14 cellular contexts compared by ENCODE assay signal in the genomic region with DNA sequence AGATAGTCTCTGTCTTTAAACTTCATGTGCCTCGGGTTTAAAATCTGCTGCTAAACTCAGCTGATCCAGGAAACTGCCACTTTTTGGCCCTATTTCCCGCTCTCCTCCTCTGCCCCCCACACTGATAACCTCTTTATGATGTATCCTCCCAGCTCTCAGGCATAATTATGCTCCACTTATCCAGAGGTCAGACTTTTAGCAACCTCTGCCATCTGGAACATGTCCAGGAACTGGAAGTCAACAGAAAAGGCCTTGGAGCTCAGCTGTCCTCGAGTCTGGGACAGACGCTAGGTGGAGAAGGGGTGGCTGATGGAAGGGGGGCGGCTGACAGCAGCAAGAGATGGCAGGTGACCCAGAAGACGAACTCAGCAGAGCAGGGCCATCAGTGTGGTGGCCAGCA. TPM values are rescaled to one million over a fixed set of nuclear protein-coding genes. Genes with fewer than 3 reads are reported as not detected.
A peak's percentile ranks its signal among the peaks of the same experiment; 100 is the strongest.
DNase-seq lines count a peak whose midpoint lies in the region; TF ChIP-seq lines count a peak whose summit lies in the region.
"Had no signal": no experiment of that assay in that cellular context is flagged by ENCODE, and none has a peak within 500 bp of the region (broad histone marks: within the 10 kb centered on the region; RNA-seq: fewer than 3 reads in every experiment).

No MANE protein-coding gene starts in this region.

- no peak overlapping the region for H3K27ac ChIP-seq in BLaER1 treated with 17β-estradiol and CSF1 and Interleukin-3, amounts not matched to agents 10 nM and 100 nM
- H3K27ac ChIP-seq in mammary epithelial cell (ENCODE audit: insufficient read depth, low read depth, low read length) (peak overlapping the region; percentile 95), OCI-LY7 (ENCODE audit: low read depth, low read length, poor library complexity, severe bottlenecking) (no peak overlapping the region)

- H4K20me1 ChIP-seq in BLaER1 treated with 17β-estradiol and CSF1 and Interleukin-3, amounts not matched to agents 10 nM and 100 nM, result peaks cover 23 to 95% (median 66%) of the 10 kb centered on the region in 11 experiments; a peak in 19 of 22 replicates
- H4K20me1 ChIP-seq in mammary epithelial cell (ENCODE audit: insufficient read depth, low read length) (no peaks in the 10 kb centered on the region), OCI-LY7 (ENCODE audit: insufficient read depth, low read length) (no peaks in the 10 kb centered on the region)

- peaks cover 97% of the 10 kb centered on the region for H3K79me2 ChIP-seq in mammary epithelial cell (ENCODE audit: insufficient read depth, low read length)
- no peaks in the 10 kb centered on the region for H3K79me2 ChIP-seq in OCI-LY7 (ENCODE audit: insufficient read depth, low read depth, low read length)

- intact Hi-C loops in mammary epithelial cell (cut with micrococcal nuclease), result no loop called here
- intact Hi-C loops in OCI-LY7 (cut with micrococcal nuclease; ENCODE audit: unreplicated experiment), result no loop called here

- H3K4me1 ChIP-seq in BLaER1 treated with 17β-estradiol and CSF1 and Interleukin-3, amounts not matched to agents 10 nM and 100 nM, result peaks cover 54 to 95% (median 70%) of the 10 kb centered on the region in 10 experiments
- H3K4me1 ChIP-seq in mammary epithelial cell (ENCODE audit: insufficient read depth, low read length) (peaks cover 75% of the 10 kb centered on the region), mucosa of stomach (ENCODE audit: control insufficient read depth, insufficient read depth, low read length) (peaks cover 85% of the 10 kb centered on the region), OCI-LY7 (ENCODE audit: insufficient read depth, low read length, poor library complexity, severe bottlenecking) (no peaks in the 10 kb centered on the region)

- no peak overlapping the region for H3K9ac ChIP-seq in BLaER1 treated with 17β-estradiol and CSF1 and Interleukin-3, amounts not matched to agents 10 nM and 100 nM
- no peak overlapping the region for H3K9ac ChIP-seq in mammary epithelial cell (ENCODE audit: insufficient read depth, low read length)
- H3K9ac ChIP-seq in mucosa of stomach (ENCODE audit: low read length), result peak overlapping the region; percentile 6

- H3K27me3 ChIP-seq in BLaER1 treated with 17β-estradiol and CSF1 and Interleukin-3, amounts not matched to agents 10 nM and 100 nM, result no peaks in the 10 kb centered on the region
- H3K27me3 ChIP-seq in mammary epithelial cell (ENCODE audit: insufficient read depth, low read length), result no peaks in the 10 kb centered on the region
- no peaks in the 10 kb centered on the region for H3K27me3 ChIP-seq in mucosa of stomach (ENCODE audit: control insufficient read depth, insufficient read depth, low read length)

- CTCF ChIA-PET in mammary epithelial cell (lab: Charles Lee; ENCODE audit: low non-redundant PET) (no interaction called here), OCI-LY7 (lab: Charles Lee; ENCODE audit: unreplicated experiment) (no interaction called here)

- peak overlapping the region; percentile 19 to 87 (median 73); a peak in 15 of 22 replicates for H3K4me2 ChIP-seq in BLaER1 treated with 17β-estradiol and CSF1 and Interleukin-3, amounts not matched to agents 10 nM and 100 nM
- H3K4me2 ChIP-seq in mammary epithelial cell (ENCODE audit: insufficient read depth, low read depth, low read length) (no peak overlapping the region), OCI-LY7 (ENCODE audit: low read length) (no peak overlapping the region)

- no peaks in the 10 kb centered on the region for H3K9me2 ChIP-seq in OCI-LY7 (ENCODE audit: insufficient read depth, low read length)

- no peak overlapping the region for H2AFZ ChIP-seq in mammary epithelial cell (ENCODE audit: low read depth, low read length)
- H2AFZ ChIP-seq in OCI-LY7 (ENCODE audit: low read length), result no peak overlapping the region

- in situ Hi-C loops in mammary epithelial cell (cut with MboI; ENCODE audit: low sequenced_read_pairs in 2 of 2), result no loop called here

- DNase-seq in NCI-H2227 treated with DMSO at 0.1 percent for 48 hours (lab: John Stamatoyannopoulos, UW) (peak; percentile 64), mammary epithelial cell (no peak), NCI-H128 (lab: John Stamatoyannopoulos, UW; ENCODE audit: unreplicated experiment) (no peak), OCI-LY7 (ENCODE audit: low spot score) (no peak), GM19238 (ENCODE audit: insufficient read length, low spot score) (no peak)
- DNase-seq in activated T-cell treated with anti-CD3 and anti-CD28 coated beads, Interleukin-2, amount 50 U/mL, for 1 hour, result no peak
- DNase-seq: activated CD4-positive, alpha-beta T cell treated with anti-CD3 and anti-CD28 coated beads, Interleukin-2, amount 10 ng/mL, durations not matched to agents 7 days and 5 days; activated naive CD4-positive, alpha-beta T cell treated with Interleukin-2 at 50 U/mL for 16 hours; foreskin melanocyte; GF-D8; posterior cingulate gyrus; SW 1271 had no signal

- dilution Hi-C loops in mammary epithelial cell (cut with HindIII; ENCODE audit: low sequenced_read_pairs), result no loop called here

- POLR2A ChIA-PET in OCI-LY7 (lab: Charles Lee), result interaction anchor here (1.2 kb wide), 1 partner anchor 89 kb away, joined by 3 read pairs; no protein-coding TSS in a partner anchor

- H3K36me3 ChIP-seq in BLaER1 treated with 17β-estradiol and CSF1 and Interleukin-3, amounts not matched to agents 10 nM and 100 nM, result 0 out of 22 replicates have a peak, but pooled peaks cover 0 to 7% (median 0%) of the 10 kb centered on the region in 11 experiments
- H3K36me3 ChIP-seq in mammary epithelial cell (ENCODE audit: insufficient read depth, low read length), result peaks cover 2% of the 10 kb centered on the region
- H3K36me3 ChIP-seq in mucosa of stomach (ENCODE audit: control insufficient read depth, insufficient read depth, low read length), result no peaks in the 10 kb centered on the region
- H3K36me3 ChIP-seq in OCI-LY7 (ENCODE audit: insufficient read depth, low read length), result no peaks in the 10 kb centered on the region

- H3K9me3 ChIP-seq in BLaER1 treated with 17β-estradiol and CSF1 and Interleukin-3, amounts not matched to agents 10 nM and 100 nM (replicated peaks in 1 of 11), result no peaks in the 10 kb centered on the region
- H3K9me3 ChIP-seq in mammary epithelial cell (replicated peaks; ENCODE audit: insufficient read depth, low read length) (no peaks in the 10 kb centered on the region), mucosa of stomach (ENCODE audit: control insufficient read depth, low read length) (no peaks in the 10 kb centered on the region), OCI-LY7 (ENCODE audit: low read length) (no peaks in the 10 kb centered on the region)

- WGBS in mammary epithelial cell (ENCODE audit: low coverage, missing lambda C conversion rate), result 81% methylated on average over 6 of the region's 6 CpGs

- BruUV-seq in mammary epithelial cell (replicated peaks; lab: Mats Ljungman, UMichigan) (no TSS peak), OCI-LY7 (replicated peaks; lab: Mats Ljungman, UMichigan) (no TSS peak)

- TF ChIP-seq CTCF in mammary epithelial cell (conservative IDR thresholded peaks at IDR 0.05 in 1 of 2, IDR thresholded peaks at IDR 0.05 in 1 of 2; ENCODE audit: extremely low read depth in 1 of 2, insufficient read depth in 1 of 2, low read depth in 1 of 2, low read length in 2 of 2) (no peak), OCI-LY7 (conservative IDR thresholded peaks at IDR 0.05; ENCODE audit: low read length) (no peak)

- H3K4me3 ChIP-seq in BLaER1 treated with 17β-estradiol and CSF1 and Interleukin-3, amounts not matched to agents 10 nM and 100 nM, result no peak overlapping the region
- H3K4me3 ChIP-seq in mammary epithelial cell (replicated peaks in 1 of 3; ENCODE audit: insufficient read depth in 1 of 3, low read depth in 2 of 3, low read length in 3 of 3) (no peak overlapping the region), mucosa of stomach (ENCODE audit: low read length) (no peak overlapping the region), OCI-LY7 (ENCODE audit: low read depth, low read length, poor library complexity, severe bottlenecking) (no peak overlapping the region)

RNA-seq across cellular contexts. Expression of gene ASAP2, which starts 41.2 kb away (rescaled TPM):
- 100 to 1,000 TPM in 1 of 2 donors, 10 to 100 TPM in 1; 40.8 to 137 TPM for total RNA-seq in mammary epithelial cell
- polyA plus RNA-seq in mammary epithelial cell, result 56.4 TPM
- polyA minus RNA-seq in mammary epithelial cell, result 60.0 TPM
- 0.03 TPM in 1 of 2 replicates, not detected in the other for total RNA-seq in OCI-LY7 (2014; rRNA removed; shearing (Covaris generic))
- 0.07 and 0.27 TPM in 2 replicates for total RNA-seq in OCI-LY7 (2022)

Comparison
In these comparisons a context has a peak if more than half of its experiments do, and no peak if none do; other contexts are left out.
1. H3K4me2 ChIP-seq: peak in BLaER1 treated with 17β-estradiol and CSF1 and Interleukin-3, amounts not matched to agents 10 nM and 100 nM (11 of 11); none in mammary epithelial cell (single experiment) and OCI-LY7 (single experiment).
2. RNA of gene ASAP2, which starts 41.2 kb away (total RNA-seq): 40.8 to 137 TPM in mammary epithelial cell; 0.03 to 0.27 TPM in OCI-LY7; every median in the first group is over 10 times any median in the second.